Comparison of ENCODE assay signal across 13 cellular contexts in the genomic region with DNA sequence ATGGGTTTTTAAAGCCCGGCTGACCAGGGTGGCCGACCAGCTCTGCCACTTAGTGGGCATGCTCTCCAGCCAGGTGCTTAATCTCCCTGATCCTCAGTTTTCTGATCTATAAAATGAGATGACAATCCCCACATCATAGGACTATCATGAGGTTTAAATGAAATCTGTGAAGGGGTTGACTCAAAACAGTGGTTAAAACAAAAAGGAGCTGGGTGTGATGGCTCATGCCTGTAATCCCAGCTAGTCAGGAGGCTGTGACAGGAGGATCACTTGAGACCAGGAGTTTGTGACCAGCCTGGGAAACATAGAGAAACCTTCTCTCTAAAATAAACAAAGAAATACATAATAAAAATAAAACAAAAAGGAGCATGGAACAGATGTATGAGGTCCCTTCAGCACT. TPM values are rescaled to one million over a fixed set of nuclear protein-coding genes. Genes with fewer than 3 reads are reported as not detected.
DNase-seq lines count a peak whose midpoint lies in the region; ATAC-seq and TF ChIP-seq lines count a peak whose summit lies in the region.
"Had no signal": no experiment of that assay in that cellular context is flagged by ENCODE, and none has a peak within 500 bp of the region (broad histone marks: within the 10 kb centered on the region; RNA-seq: fewer than 3 reads in every experiment).

No MANE protein-coding gene starts in this region.

- H3K36me3 ChIP-seq in SK-N-SH (replicated peaks in 1 of 2; ENCODE audit: control insufficient read depth in 1 of 2, insufficient read depth in 2 of 2, low read length in 1 of 2): no peaks in the 10 kb centered on the region
- no peaks in the 10 kb centered on the region for H3K36me3 ChIP-seq in lower lobe of right lung
- no peaks in the 10 kb centered on the region for H3K36me3 ChIP-seq in transverse colon

- H3K9me3 Mint-ChIP-seq in chondrocyte (ENCODE audit: low read depth): no peaks in the 10 kb centered on the region
- H3K9me3 Mint-ChIP-seq: immature natural killer cell; stimulated activated naive CD8-positive, alpha-beta T cell treated with anti-CD3 and anti-CD28 coated beads, Interleukin-15, amount 100 ng/mL, for 72 hours had no signal

- 61% methylated on average over 2 of the region's 2 CpGs for WGBS in SK-N-SH (ENCODE audit: low lambda C conversion rate)
- WGBS in transverse colon (ENCODE audit: low coverage in 1 of 2), 2 donors: 86% methylated on average over 2 of the region's 2 CpGs; no CpG with 5 or more reads in 1 of the 2 donors

- no peak for TF ChIP-seq RAD21 in SK-N-SH (IDR thresholded peaks at IDR 0.05; ENCODE audit: low read length)

- in situ Hi-C loops in transverse colon (cut with MboI; ENCODE audit: low pct_ligation_motif_present in 1 of 4, low pct_unique_long_range_greater_than_20kb in 1 of 4, low sequenced_read_pairs in 3 of 4): no loop called here

- peak overlapping the region; percentile 46 for H3K4me2 ChIP-seq in SK-N-SH

- no peak overlapping the region for H3K4me3 Mint-ChIP-seq in chondrocyte (ENCODE audit: unreplicated experiment)
- H3K4me3 Mint-ChIP-seq: activated naive CD8-positive, alpha-beta T cell; immature natural killer cell had no signal

- no peak overlapping the region for H3K4me3 ChIP-seq in SK-N-SH (ENCODE audit: low read depth in 2 of 2, low read length in 1 of 2)
- no peak overlapping the region for H3K4me3 ChIP-seq in lower lobe of right lung
- H3K4me3 ChIP-seq in transverse colon: no peak overlapping the region

- no peak overlapping the region for H2AFZ ChIP-seq in SK-N-SH (ENCODE audit: low read depth)

- CTCF ChIA-PET in SK-N-SH (lab: Yijun Ruan, JAX): interaction anchor here (1.2 to 1.3 kb wide), 2 partner anchors 91 to 110 kb away, joined by 3 read pairs; no protein-coding TSS in a partner anchor

- no peaks in the 10 kb centered on the region for H3K9me2 ChIP-seq in SK-N-SH

- no peaks in the 10 kb centered on the region for H3K27me3 Mint-ChIP-seq in chondrocyte (ENCODE audit: low read depth)

- peak overlapping the region; percentile 68 for H3K9ac ChIP-seq in SK-N-SH

- no peaks in the 10 kb centered on the region for H3K9me3 ChIP-seq in SK-N-SH
- no peaks in the 10 kb centered on the region for H3K9me3 ChIP-seq in lower lobe of right lung
- H3K9me3 ChIP-seq in transverse colon: no peaks in the 10 kb centered on the region

- peaks cover 38% of the 10 kb centered on the region for H3F3A ChIP-seq in SK-N-SH (replicated peaks; ENCODE audit: insufficient read depth)

- POLR2A ChIA-PET in SK-N-SH (lab: Yijun Ruan, JAX): no interaction called here

- no peak for TF ChIP-seq POLR2A in transverse colon (IDR thresholded peaks at IDR 0.05)

- peak overlapping the region; percentile 96 for H3K27ac Mint-ChIP-seq in chondrocyte (ENCODE audit: unreplicated experiment)
- H3K27ac Mint-ChIP-seq: activated naive CD8-positive, alpha-beta T cell; immature natural killer cell; stimulated activated naive CD8-positive, alpha-beta T cell treated with anti-CD3 and anti-CD28 coated beads, Interleukin-15, amount 100 ng/mL, for 72 hours had no signal

- H3K27ac ChIP-seq in SK-N-SH (ENCODE audit: low read depth in 2 of 2, low read length in 1 of 2) (peak overlapping the region in 1 of 2 experiments; percentile 98; a peak in 2 of 4 replicates), lower lobe of right lung (peak overlapping the region; percentile 71), transverse colon (peak overlapping the region; percentile 55 to 74 (median 72))
- H3K27ac ChIP-seq: 22Rv1 had no signal

- H4K20me1 ChIP-seq in SK-N-SH (ENCODE audit: insufficient read depth): no peaks in the 10 kb centered on the region

- no peaks in the 10 kb centered on the region for H3K79me2 ChIP-seq in SK-N-SH (ENCODE audit: insufficient read depth)

- peaks cover 51% of the 10 kb centered on the region for H3K4me1 Mint-ChIP-seq in chondrocyte (ENCODE audit: low read depth)
- H3K4me1 Mint-ChIP-seq: immature natural killer cell had no signal

- ATAC-seq in SK-N-SH treated with all-trans-retinoic acid at 6 μM for 48 hours (no peak), lower lobe of right lung (no peak)

- TF ChIP-seq CTCF in SK-N-SH (IDR thresholded peaks at IDR 0.05) (no peak), chondrocyte (IDR thresholded peaks at IDR 0.05) (no peak), lower lobe of right lung (IDR thresholded peaks at IDR 0.05) (no peak), transverse colon (IDR thresholded peaks at IDR 0.05) (no peak)

- DNase-seq in SK-N-SH (no peak), chondrocyte (ENCODE audit: low spot score) (no peak), lower lobe of right lung (no peak), transverse colon (no peak), nucleus accumbens (lab: John Stamatoyannopoulos, UW) (no peak), NCI-H748 (lab: John Stamatoyannopoulos, UW; ENCODE audit: unreplicated experiment) (no peak), T1000 (lab: John Stamatoyannopoulos, UW) (no peak)
- DNase-seq: GDM1, immature natural killer cell had no signal

- intact Hi-C loops in lower lobe of right lung (cut with DNase I): no loop called here
- intact Hi-C loops in transverse colon (cut with DNase I; ENCODE audit: low total_unique reads): no loop called here

- TF ChIP-seq EP300 in SK-N-SH (IDR thresholded peaks at IDR 0.05; ENCODE audit: borderline replicate concordance in 1 of 2, low read depth in 1 of 2, low read length in 1 of 2): no peak
- TF ChIP-seq EP300 in transverse colon (IDR thresholded peaks at IDR 0.05; ENCODE audit: low read depth): no peak

- H3K4me1 ChIP-seq in SK-N-SH (ENCODE audit: control insufficient read depth in 1 of 2, insufficient read depth in 2 of 2, low read depth in 1 of 2, low read length in 1 of 2) (peaks cover 0 to 32% of the 10 kb centered on the region in 2 experiments; a peak in 2 of 4 replicates), lower lobe of right lung (peaks cover 21% of the 10 kb centered on the region), transverse colon (peaks cover 0 to 17% (median 5%) of the 10 kb centered on the region in 4 donors)

- no peaks in the 10 kb centered on the region for H3K27me3 ChIP-seq in SK-N-SH (ENCODE audit: insufficient read depth)
- no peaks in the 10 kb centered on the region for H3K27me3 ChIP-seq in lower lobe of right lung (ENCODE audit: low read depth)
- no peaks in the 10 kb centered on the region for H3K27me3 ChIP-seq in transverse colon

- H3K36me3 Mint-ChIP-seq in chondrocyte (ENCODE audit: low read depth): no peaks in the 10 kb centered on the region
- H3K36me3 Mint-ChIP-seq: activated naive CD8-positive, alpha-beta T cell; immature natural killer cell had no signal

TF ChIP-seq in SK-N-SH, 30 proteins besides CTCF, POLR2A, EP300 and RAD21 (continues in another document):
- TF ChIP-seq TEAD4 (IDR thresholded peaks at IDR 0.05; ENCODE audit: borderline replicate concordance, insufficient read depth): no peak

TF ChIP-seq in SK-N-SH treated with all-trans-retinoic acid at 6 μM for 48 hours, 23 proteins besides CTCF, POLR2A, EP300 and RAD21:
- no peak for TF ChIP-seq PPARA (CRISPR knock-in tag; IDR thresholded peaks at IDR 0.05; ENCODE audit: borderline replicate concordance)
- no peak for TF ChIP-seq ISL1 (CRISPR knock-in tag; IDR thresholded peaks at IDR 0.05)
- no peak for TF ChIP-seq ZNF70 (CRISPR knock-in tag; IDR thresholded peaks at IDR 0.05)
TF ChIP-seq in SK-N-SH treated with all-trans-retinoic acid at 6 μM for 48 hours: peak in this region for 0.

RNA-seq across cellular contexts. Expression of gene C11orf86, which starts 3.6 kb away (rescaled TPM):
- 0.06 and 0.08 TPM in 2 replicates for polyA plus RNA-seq in SK-N-SH (2012; rRNA removed)
- polyA plus RNA-seq in SK-N-SH (2012; cell fraction: cytosol; rRNA removed): 0.05 and 0.08 TPM in 2 replicates
- polyA plus RNA-seq in SK-N-SH (2012; cell fraction: nucleus; rRNA removed): 0.04 and 0.21 TPM in 2 replicates
- not detected in 3 replicates for total RNA-seq in chondrocyte
- total RNA-seq in lower lobe of right lung: not detected
- total RNA-seq in transverse colon: 10 to 100 TPM in 3 of 4 donors, not detected in 1; 21.0 to 88.3 (median 56.1) TPM
- polyA plus RNA-seq: immature natural killer cell had no signal

RNA-seq across cellular contexts. Expression of gene PC, which starts 13.3 kb away (rescaled TPM):
- 9.7 and 11.8 TPM in 2 replicates for polyA plus RNA-seq in SK-N-SH (2012; rRNA removed)
- polyA plus RNA-seq in SK-N-SH (2012; cell fraction: cytosol; rRNA removed): 4.5 and 6.9 TPM in 2 replicates
- 19.9 and 39.1 TPM in 2 replicates for polyA plus RNA-seq in SK-N-SH (2012; cell fraction: nucleus; rRNA removed)
- total RNA-seq in chondrocyte: 12.3 to 33.7 TPM (median 14.2 TPM) in 3 replicates
- 14.7 TPM for total RNA-seq in lower lobe of right lung
- total RNA-seq in transverse colon: 100 to 1,000 TPM in 1 of 4 donors, 10 to 100 TPM in 3; 14.9 to 246 (median 38.1) TPM

RNA-seq across cellular contexts. Expression of gene SYT12, which starts 51.5 kb away (rescaled TPM):
- 0.52 and 0.61 TPM in 2 replicates for polyA plus RNA-seq in SK-N-SH (2012; rRNA removed)
- polyA plus RNA-seq in SK-N-SH (2012; cell fraction: cytosol; rRNA removed): 0.30 and 0.39 TPM in 2 replicates
- polyA plus RNA-seq in SK-N-SH (2012; cell fraction: nucleus; rRNA removed): 1.2 and 1.5 TPM in 2 replicates
- total RNA-seq in chondrocyte (7.2 to 15.3 TPM (median 7.2 TPM) in 3 replicates), lower lobe of right lung (not detected), transverse colon (not detected)
- polyA plus RNA-seq: immature natural killer cell had no signal
